20 cellular contexts compared by ENCODE assay signal in genomic region chr6:157079774-157080173, GRCh38.
"Had no signal": no experiment of that assay in that cellular context is flagged by ENCODE, and none has a peak within 500 bp of the region (broad histone marks: within the 10 kb centered on the region; RNA-seq: fewer than 3 reads in every experiment).

No MANE protein-coding gene starts in this region.

- H3K9me3 ChIP-seq: body of pancreas, esophagus squamous epithelium, thyroid gland had no signal

- H3K27ac Mint-ChIP-seq: activated naive CD8-positive, alpha-beta T cell treated with anti-CD3 and anti-CD28 coated beads, Interleukin-2, amount 10 ng/mL, durations not matched to agents 7 days and 5 days; natural killer cell treated with Interleukin-12 subunit alpha and Interleukin-12 subunit beta and Interleukin-15 and Interleukin-18, amount 100 ng/mL, for 72 hours; stimulated activated memory B cell treated with anti-CD40 and anti-IgM and Interleukin-4, amounts not matched to agents 10 μg/mL and 1 μg/mL and 100 μg/mL, for 72 hours had no signal

- H3K27me3 Mint-ChIP-seq: activated naive CD8-positive, alpha-beta T cell treated with anti-CD3 and anti-CD28 coated beads, Interleukin-2, amount 10 ng/mL, durations not matched to agents 7 days and 5 days; natural killer cell treated with Interleukin-12 subunit alpha and Interleukin-12 subunit beta and Interleukin-15 and Interleukin-18, amount 100 ng/mL, for 72 hours; stimulated activated memory B cell treated with anti-CD40 and anti-IgM and Interleukin-4, amounts not matched to agents 10 μg/mL and 1 μg/mL and 100 μg/mL, for 72 hours had no signal

- H3K36me3 ChIP-seq: thyroid gland had no signal

- H3K9me3 Mint-ChIP-seq: activated naive CD8-positive, alpha-beta T cell treated with anti-CD3 and anti-CD28 coated beads, Interleukin-2, amount 10 ng/mL, durations not matched to agents 7 days and 5 days; natural killer cell treated with Interleukin-12 subunit alpha and Interleukin-12 subunit beta and Interleukin-15 and Interleukin-18, amount 100 ng/mL, for 72 hours; stimulated activated memory B cell treated with anti-CD40 and anti-IgM and Interleukin-4, amounts not matched to agents 10 μg/mL and 1 μg/mL and 100 μg/mL, for 72 hours had no signal

- H3K4me2 ChIP-seq: smooth muscle cell had no signal

- H3K4me3 ChIP-seq: body of pancreas, esophagus squamous epithelium, smooth muscle cell, thyroid gland had no signal

- H3K27ac ChIP-seq: body of pancreas, esophagus squamous epithelium, parathyroid adenoma, thyroid gland, VCaP had no signal

- DNase-seq: activated CD4-positive, alpha-beta T cell treated with anti-CD3 and anti-CD28 coated beads for 1 hour; activated CD8-positive, alpha-beta memory T cell treated with anti-CD3 and anti-CD28 coated beads for 24 hours; activated gamma-delta T cell; activated naive CD8-positive, alpha-beta T cell treated with anti-CD3 and anti-CD28 coated beads, Interleukin-2, amount 10 ng/mL, durations not matched to agents 7 days and 5 days; amygdala; body of pancreas; dermis blood vessel endothelial cell; effector memory CD4-positive, alpha-beta T cell; esophagus squamous epithelium; left ventricle myocardium superior; mesenchymal stem cell; stimulated activated CD4-positive, alpha-beta T cell treated with anti-CD3 and anti-CD28 coated beads, Interleukin-4, amount 100 ng/mL, for 4 hours; T1000; thyroid gland had no signal

- H3K4me3 Mint-ChIP-seq: activated naive CD8-positive, alpha-beta T cell treated with anti-CD3 and anti-CD28 coated beads, Interleukin-2, amount 10 ng/mL, durations not matched to agents 7 days and 5 days; natural killer cell treated with Interleukin-12 subunit alpha and Interleukin-12 subunit beta and Interleukin-15 and Interleukin-18, amount 100 ng/mL, for 72 hours; stimulated activated memory B cell treated with anti-CD40 and anti-IgM and Interleukin-4, amounts not matched to agents 10 μg/mL and 1 μg/mL and 100 μg/mL, for 72 hours had no signal

- ATAC-seq: body of pancreas; left ventricle myocardium superior; natural killer cell treated with Interleukin-12 subunit alpha and Interleukin-12 subunit beta and Interleukin-15 and Interleukin-18, amount 100 ng/mL, for 72 hours; sciatic nerve; stimulated activated memory B cell treated with anti-CD40 and anti-IgM and Interleukin-4, amounts not matched to agents 10 μg/mL and 1 μg/mL and 100 μg/mL, for 72 hours had no signal

- H2AFZ ChIP-seq: parathyroid adenoma had no signal

- H3K9ac ChIP-seq: parathyroid adenoma had no signal

- H3K27me3 ChIP-seq: body of pancreas, esophagus squamous epithelium, thyroid gland had no signal

- H3K4me1 ChIP-seq: parathyroid adenoma had no signal
